In the genomic region with DNA sequence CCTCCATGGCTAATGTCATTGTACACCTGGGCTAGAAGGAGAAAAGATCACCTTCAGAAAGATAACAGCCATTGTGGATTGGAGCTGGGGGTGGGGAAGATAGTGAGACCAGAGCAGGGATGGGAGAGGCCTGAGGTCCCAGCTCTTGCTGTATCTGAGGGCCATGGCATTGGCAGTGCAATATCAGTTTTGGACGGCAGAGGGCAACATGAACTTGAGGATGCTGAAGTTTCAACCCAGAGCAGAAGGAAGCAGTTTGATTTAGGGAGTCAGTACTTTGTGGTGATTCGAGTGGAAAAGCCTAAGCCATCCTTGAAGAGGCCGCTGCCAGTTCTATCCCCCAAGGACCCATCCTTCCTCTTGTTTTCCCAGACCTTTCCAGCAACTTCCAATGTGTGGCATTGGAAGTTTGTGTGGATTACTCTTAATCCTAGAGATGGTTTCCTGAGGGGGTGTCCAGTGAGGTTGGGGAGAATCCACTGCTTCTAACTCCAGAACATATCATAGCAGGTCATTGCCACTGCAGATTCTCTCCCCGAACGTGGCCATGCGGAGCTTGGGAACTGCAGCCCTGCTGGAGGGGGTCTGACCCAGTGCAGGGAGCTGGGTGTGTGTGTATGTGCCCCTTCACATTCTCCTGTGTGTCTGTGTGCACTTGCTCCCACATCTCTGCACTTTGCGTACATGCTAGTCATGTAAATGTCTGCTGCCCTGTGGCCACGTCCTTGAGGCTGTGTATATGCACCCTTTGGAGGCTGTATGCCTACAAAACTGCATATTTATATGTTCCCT, we compare ENCODE assay signal across 8 cellular contexts. TPM values are rescaled to one million over a fixed set of nuclear protein-coding genes. Genes with fewer than 3 reads are reported as not detected.
DNase-seq lines count a peak whose midpoint lies in the region; ATAC-seq and TF ChIP-seq lines count a peak whose summit lies in the region.

No MANE protein-coding gene starts in this region.

- no peaks in the 10 kb centered on the region for H3K9me3 ChIP-seq in CD4-positive, CD25-positive, alpha-beta regulatory T cell (ENCODE audit: control insufficient read depth in 2 of 2, low read length in 2 of 2)
- H3K9me3 ChIP-seq in HEK293 (ENCODE audit: control insufficient read depth, insufficient read depth, low read depth, low read length) = no peaks in the 10 kb centered on the region

- H3K4me1 ChIP-seq in CD4-positive, CD25-positive, alpha-beta regulatory T cell (ENCODE audit: control insufficient read depth, insufficient read depth, low read length, poor library complexity, severe bottlenecking) = no peaks in the 10 kb centered on the region
- H3K4me1 ChIP-seq in HEK293 (ENCODE audit: control insufficient read depth, insufficient read depth, low read length) = no peaks in the 10 kb centered on the region

- no peaks in the 10 kb centered on the region for H3K9me3 Mint-ChIP-seq in CD4-positive, CD25-positive, alpha-beta regulatory T cell

- peaks cover 0 to 5% (median 1%) of the 10 kb centered on the region in 4 donors for H3K4me1 Mint-ChIP-seq in CD4-positive, CD25-positive, alpha-beta regulatory T cell

- no peaks in the 10 kb centered on the region for H3K36me3 ChIP-seq in CD4-positive, CD25-positive, alpha-beta regulatory T cell (ENCODE audit: control insufficient read depth, insufficient read depth, low read length)
- no peaks in the 10 kb centered on the region for H3K36me3 ChIP-seq in HEK293 (ENCODE audit: control insufficient read depth in 2 of 2, insufficient read depth in 1 of 2, low read length in 2 of 2)

- CTCF ChIA-PET in HEK293 (lab: Yijun Ruan, JAX) = interaction anchor here (0.5 to 15.6 kb wide), 40 partner anchors 8 to 807 kb away, joined by 3 to 527 read pairs (median 4); a partner anchor contains a TSS

- H3K27ac Mint-ChIP-seq in CD4-positive, CD25-positive, alpha-beta regulatory T cell = peak overlapping the region in 2 of 3 donors; percentile 10 to 41

- peaks cover 2% of the 10 kb centered on the region for H3K27me3 ChIP-seq in CD4-positive, CD25-positive, alpha-beta regulatory T cell (ENCODE audit: control insufficient read depth, insufficient read depth, low read length)

- peak; percentile 61 to 72 for ATAC-seq in CD4-positive, CD25-positive, alpha-beta regulatory T cell (ENCODE audit: low read depth in 2 of 2)
- ATAC-seq in left colon (peak; percentile 81), GM19455 (IDR thresholded peaks at IDR 0.05; ENCODE audit: unreplicated experiment) (no peak)

- no peaks in the 10 kb centered on the region for H3K36me3 Mint-ChIP-seq in CD4-positive, CD25-positive, alpha-beta regulatory T cell

- no peak overlapping the region for H3K27ac ChIP-seq in CD4-positive, CD25-positive, alpha-beta regulatory T cell (ENCODE audit: insufficient read depth, low read length, poor library complexity, severe bottlenecking)
- H3K27ac ChIP-seq in HEK293 (ENCODE audit: extremely low read depth, low read depth, low read length) = no peak overlapping the region

- H3K4me3 Mint-ChIP-seq in CD4-positive, CD25-positive, alpha-beta regulatory T cell = no peak overlapping the region

- POLR2A ChIA-PET in HEK293 (lab: Yijun Ruan, JAX) = interaction anchor here (0.5 to 3.2 kb wide), 2 partner anchors 58 to 606 kb away, joined by 3 to 18 read pairs; no protein-coding TSS in a partner anchor

- peak; percentile 95 for TF ChIP-seq CTCF in HEK293 (tag by site-specific recombination; IDR thresholded peaks at IDR 0.05)

- no peak overlapping the region for H3K4me3 ChIP-seq in CD4-positive, CD25-positive, alpha-beta regulatory T cell (ENCODE audit: low read depth, low read length)
- H3K4me3 ChIP-seq in HEK293 (ENCODE audit: low read depth, low read length) = no peak overlapping the region

- peak; percentile 32 to 73 (median 53) for DNase-seq in CD4-positive, CD25-positive, alpha-beta regulatory T cell
- peak; percentile 80 for DNase-seq in NCI-H345 (lab: John Stamatoyannopoulos, UW)
- peak; percentile 77 for DNase-seq in activated CD4-positive, CD25-positive, alpha-beta regulatory T cell treated with anti-CD3 and anti-CD28 coated beads, Interleukin-2, amount 50 U/mL, for 72 hours
- DNase-seq in cerebellar cortex (ENCODE audit: low spot score) = peak; percentile 83
- DNase-seq in left colon = peak; percentile 45 to 78
- peak; percentile 40 for DNase-seq in stimulated activated CD4-positive, alpha-beta T cell treated with anti-CD3 and anti-CD28 coated beads, Interleukin-2, amount 100 ng/mL, for 4 hours (ENCODE audit: low read depth)

- intact Hi-C loops in left colon (cut with DNase I, micrococcal nuclease) = loop anchor here in 1 of 2 donors (5.0 kb wide), 1 partner anchor 58 kb away; no protein-coding TSS in a partner anchor

- H3K27me3 Mint-ChIP-seq in CD4-positive, CD25-positive, alpha-beta regulatory T cell = peaks cover under 1% of the 10 kb centered on the region

TF ChIP-seq in HEK293, 187 proteins besides CTCF, POLR2A, EP300 and RAD21 (continues in another document):
- TF ChIP-seq SETDB1 (IDR thresholded peaks at IDR 0.05; ENCODE audit: insufficient read length, low read length) (no peak), ZNF600 (tag by site-specific recombination; IDR thresholded peaks at IDR 0.05) (peak; percentile 58; the same call in 1 of the 2 replicates), FEZF1 (tag by site-specific recombination; IDR thresholded peaks at IDR 0.05) (no peak), ZNF48 (tag by site-specific recombination; IDR thresholded peaks at IDR 0.05) (no peak), ZNF629 (tag by site-specific recombination; IDR thresholded peaks at IDR 0.05) (no peak), GLI4 (tag by site-specific recombination; IDR thresholded peaks at IDR 0.05) (no peak), ZBTB8A (tag by site-specific recombination; IDR thresholded peaks at IDR 0.05) (no peak), ZNF777 (tag by site-specific recombination; IDR thresholded peaks at IDR 0.05; ENCODE audit: borderline replicate concordance) (no peak), ZNF707 (tag by site-specific recombination; IDR thresholded peaks at IDR 0.05) (no peak), ZNF394 (tag by site-specific recombination; IDR thresholded peaks at IDR 0.05; ENCODE audit: borderline replicate concordance) (no peak), ZFHX2 (tag by site-specific recombination; conservative IDR thresholded peaks at IDR 0.05) (no peak), ZNF274 (IDR thresholded peaks at IDR 0.05; ENCODE audit: low read length) (no peak), ZNF274 (tag by site-specific recombination; IDR thresholded peaks at IDR 0.05; ENCODE audit: borderline replicate concordance) (no peak), GFI1B (tag by site-specific recombination; IDR thresholded peaks at IDR 0.05) (no peak), MYNN (tag by site-specific recombination; IDR thresholded peaks at IDR 0.05; ENCODE audit: borderline replicate concordance) (no peak), ZNF202 (tag by site-specific recombination; IDR thresholded peaks at IDR 0.05; ENCODE audit: borderline replicate concordance) (no peak), ZFP41 (tag by site-specific recombination; IDR thresholded peaks at IDR 0.05; ENCODE audit: borderline replicate concordance) (no peak), SCRT1 (tag by site-specific recombination; IDR thresholded peaks at IDR 0.05; ENCODE audit: borderline replicate concordance) (no peak), SP7 (tag by site-specific recombination; IDR thresholded peaks at IDR 0.05) (0 out of 2 replicates have a peak, but pooled peaks have one; percentile 30), HOXA7 (CRISPR knock-in tag; IDR thresholded peaks at IDR 0.05; ENCODE audit: borderline replicate concordance) (no peak), ZNF664 (tag by site-specific recombination; IDR thresholded peaks at IDR 0.05) (no peak)
- TF ChIP-seq, protein P1, sequence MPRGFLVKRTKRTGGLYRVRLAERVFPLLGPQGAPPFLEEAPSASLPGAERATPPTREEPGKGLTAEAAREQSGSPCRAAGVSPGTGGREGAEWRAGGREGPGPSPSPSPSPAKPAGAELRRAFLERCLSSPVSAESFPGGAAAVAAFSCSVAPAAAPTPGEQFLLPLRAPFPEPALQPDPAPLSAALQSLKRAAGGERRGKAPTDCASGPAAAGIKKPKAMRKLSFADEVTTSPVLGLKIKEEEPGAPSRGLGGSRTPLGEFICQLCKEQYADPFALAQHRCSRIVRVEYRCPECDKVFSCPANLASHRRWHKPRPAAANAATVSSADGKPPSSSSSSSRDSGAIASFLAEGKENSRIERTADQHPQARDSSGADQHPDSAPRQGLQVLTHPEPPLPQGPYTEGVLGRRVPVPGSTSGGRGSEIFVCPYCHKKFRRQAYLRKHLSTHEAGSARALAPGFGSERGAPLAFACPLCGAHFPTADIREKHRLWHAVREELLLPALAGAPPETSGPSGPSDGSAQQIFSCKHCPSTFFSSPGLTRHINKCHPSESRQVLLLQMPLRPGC (tag by site-specific recombination; IDR thresholded peaks at IDR 0.05) = no peak
- TF ChIP-seq, protein P2, sequence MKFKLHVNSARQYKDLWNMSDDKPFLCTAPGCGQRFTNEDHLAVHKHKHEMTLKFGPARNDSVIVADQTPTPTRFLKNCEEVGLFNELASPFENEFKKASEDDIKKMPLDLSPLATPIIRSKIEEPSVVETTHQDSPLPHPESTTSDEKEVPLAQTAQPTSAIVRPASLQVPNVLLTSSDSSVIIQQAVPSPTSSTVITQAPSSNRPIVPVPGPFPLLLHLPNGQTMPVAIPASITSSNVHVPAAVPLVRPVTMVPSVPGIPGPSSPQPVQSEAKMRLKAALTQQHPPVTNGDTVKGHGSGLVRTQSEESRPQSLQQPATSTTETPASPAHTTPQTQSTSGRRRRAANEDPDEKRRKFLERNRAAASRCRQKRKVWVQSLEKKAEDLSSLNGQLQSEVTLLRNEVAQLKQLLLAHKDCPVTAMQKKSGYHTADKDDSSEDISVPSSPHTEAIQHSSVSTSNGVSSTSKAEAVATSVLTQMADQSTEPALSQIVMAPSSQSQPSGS (tag by site-specific recombination; IDR thresholded peaks at IDR 0.05; ENCODE audit: low read depth) = no peak
- TF ChIP-seq, protein P3, sequence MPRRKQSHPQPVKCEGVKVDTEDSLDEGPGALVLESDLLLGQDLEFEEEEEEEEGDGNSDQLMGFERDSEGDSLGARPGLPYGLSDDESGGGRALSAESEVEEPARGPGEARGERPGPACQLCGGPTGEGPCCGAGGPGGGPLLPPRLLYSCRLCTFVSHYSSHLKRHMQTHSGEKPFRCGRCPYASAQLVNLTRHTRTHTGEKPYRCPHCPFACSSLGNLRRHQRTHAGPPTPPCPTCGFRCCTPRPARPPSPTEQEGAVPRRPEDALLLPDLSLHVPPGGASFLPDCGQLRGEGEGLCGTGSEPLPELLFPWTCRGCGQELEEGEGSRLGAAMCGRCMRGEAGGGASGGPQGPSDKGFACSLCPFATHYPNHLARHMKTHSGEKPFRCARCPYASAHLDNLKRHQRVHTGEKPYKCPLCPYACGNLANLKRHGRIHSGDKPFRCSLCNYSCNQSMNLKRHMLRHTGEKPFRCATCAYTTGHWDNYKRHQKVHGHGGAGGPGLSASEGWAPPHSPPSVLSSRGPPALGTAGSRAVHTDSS (tag by site-specific recombination; IDR thresholded peaks at IDR 0.05) = no peak

RNA-seq across cellular contexts. Expression of a gene that starts 24.1 kb away (rescaled TPM):
- not detected for total RNA-seq in CD4-positive, CD25-positive, alpha-beta regulatory T cell
- polyA plus RNA-seq in CD4-positive, CD25-positive, alpha-beta regulatory T cell = not detected
- total RNA-seq in left colon = not detected
